ENCODE assay signal across 1 cellular context in genomic region chr2:207835805-207836204, GRCh38.
TF ChIP-seq lines count a peak whose summit lies in the region.

No MANE protein-coding gene starts in this region.

TF ChIP-seq in HepG2, 621 proteins besides CTCF, POLR2A, EP300 and RAD21 (continued from another document and continues in another):
- no peak for TF ChIP-seq GPBP1L1 (CRISPR knock-in tag; IDR thresholded peaks at IDR 0.05)
- TF ChIP-seq ZNF296 (CRISPR knock-in tag; conservative IDR thresholded peaks at IDR 0.05), result no peak
- peak; percentile 40; the same call in 1 of the 2 replicates for TF ChIP-seq BCL6 (CRISPR knock-in tag; IDR thresholded peaks at IDR 0.05)
- no peak for TF ChIP-seq STAT6 (CRISPR knock-in tag; IDR thresholded peaks at IDR 0.05; ENCODE audit: borderline replicate concordance)
- TF ChIP-seq TFE3 (CRISPR knock-in tag; IDR thresholded peaks at IDR 0.05), result 0 out of 2 replicates have a peak, but pooled peaks have one; percentile 21
- no peak for TF ChIP-seq ESRRA (CRISPR knock-in tag; IDR thresholded peaks at IDR 0.05; ENCODE audit: low read depth)
- no peak for TF ChIP-seq SOX6 (IDR thresholded peaks at IDR 0.05)
- peak; percentile 42; the same call in 1 of the 2 replicates for TF ChIP-seq SOX6 (CRISPR knock-in tag; IDR thresholded peaks at IDR 0.05)
- TF ChIP-seq ZNF10 (CRISPR knock-in tag; IDR thresholded peaks at IDR 0.05; ENCODE audit: borderline replicate concordance, low read depth), result no peak
- TF ChIP-seq FOXP1 (IDR thresholded peaks at IDR 0.05), result no peak
- TF ChIP-seq FOXP1 (CRISPR knock-in tag; IDR thresholded peaks at IDR 0.05), result peak; percentile 80
- no peak for TF ChIP-seq FOXA1 (IDR thresholded peaks at IDR 0.05)
- TF ChIP-seq FOXA1 (CRISPR knock-in tag; IDR thresholded peaks at IDR 0.05), result peak; percentile 77
- 0 out of 2 replicates have a peak, but pooled peaks have one; percentile 24 for TF ChIP-seq DPF2 (CRISPR knock-in tag; IDR thresholded peaks at IDR 0.05; ENCODE audit: borderline replicate concordance, low read depth)
- peak; percentile 64; the same call in 1 of the 2 replicates for TF ChIP-seq TFAP4 (IDR thresholded peaks at IDR 0.05; ENCODE audit: borderline replicate concordance, low read depth)
- TF ChIP-seq HDAC1 (CRISPR knock-in tag; IDR thresholded peaks at IDR 0.05), result peak; percentile 47; the same call in 1 of the 2 replicates
- no peak for TF ChIP-seq HIC2 (CRISPR knock-in tag; IDR thresholded peaks at IDR 0.05; ENCODE audit: low read depth)
- no peak for TF ChIP-seq ZNF749 (CRISPR knock-in tag; IDR thresholded peaks at IDR 0.05; ENCODE audit: borderline replicate concordance)
- TF ChIP-seq ZNF275 (CRISPR knock-in tag; IDR thresholded peaks at IDR 0.05; ENCODE audit: borderline replicate concordance), result no peak
- no peak for TF ChIP-seq ZBTB49 (CRISPR knock-in tag; IDR thresholded peaks at IDR 0.05; ENCODE audit: borderline replicate concordance)
- TF ChIP-seq ZNF766 (CRISPR knock-in tag; IDR thresholded peaks at IDR 0.05; ENCODE audit: borderline replicate concordance), result no peak
- TF ChIP-seq PAXIP1 (CRISPR knock-in tag; conservative IDR thresholded peaks at IDR 0.05), result peak; percentile 44; the same call in 1 of the 2 replicates
- no peak for TF ChIP-seq BORCS8-MEF2B (CRISPR knock-in tag; IDR thresholded peaks at IDR 0.05)
- TF ChIP-seq ARID4A (CRISPR knock-in tag; IDR thresholded peaks at IDR 0.05; ENCODE audit: borderline replicate concordance), result peak; percentile 16; the same call in 1 of the 2 replicates
- TF ChIP-seq CEBPB (IDR thresholded peaks at IDR 0.05; ENCODE audit: borderline replicate concordance, low read depth, low read length), result peak; percentile 60; the same call in 1 of the 2 replicates
- TF ChIP-seq ZBTB37 (CRISPR knock-in tag; IDR thresholded peaks at IDR 0.05), result no peak
- TF ChIP-seq RARA (CRISPR knock-in tag; IDR thresholded peaks at IDR 0.05), result peak; percentile 35; the same call in 1 of the 2 replicates
- no peak for TF ChIP-seq NFIC (IDR thresholded peaks at IDR 0.05; ENCODE audit: low read length)
- TF ChIP-seq CREB3 (CRISPR knock-in tag; IDR thresholded peaks at IDR 0.05), result no peak
- peak; percentile 86 for TF ChIP-seq ZNF263 (CRISPR knock-in tag; IDR thresholded peaks at IDR 0.05)
